In the genomic region with DNA sequence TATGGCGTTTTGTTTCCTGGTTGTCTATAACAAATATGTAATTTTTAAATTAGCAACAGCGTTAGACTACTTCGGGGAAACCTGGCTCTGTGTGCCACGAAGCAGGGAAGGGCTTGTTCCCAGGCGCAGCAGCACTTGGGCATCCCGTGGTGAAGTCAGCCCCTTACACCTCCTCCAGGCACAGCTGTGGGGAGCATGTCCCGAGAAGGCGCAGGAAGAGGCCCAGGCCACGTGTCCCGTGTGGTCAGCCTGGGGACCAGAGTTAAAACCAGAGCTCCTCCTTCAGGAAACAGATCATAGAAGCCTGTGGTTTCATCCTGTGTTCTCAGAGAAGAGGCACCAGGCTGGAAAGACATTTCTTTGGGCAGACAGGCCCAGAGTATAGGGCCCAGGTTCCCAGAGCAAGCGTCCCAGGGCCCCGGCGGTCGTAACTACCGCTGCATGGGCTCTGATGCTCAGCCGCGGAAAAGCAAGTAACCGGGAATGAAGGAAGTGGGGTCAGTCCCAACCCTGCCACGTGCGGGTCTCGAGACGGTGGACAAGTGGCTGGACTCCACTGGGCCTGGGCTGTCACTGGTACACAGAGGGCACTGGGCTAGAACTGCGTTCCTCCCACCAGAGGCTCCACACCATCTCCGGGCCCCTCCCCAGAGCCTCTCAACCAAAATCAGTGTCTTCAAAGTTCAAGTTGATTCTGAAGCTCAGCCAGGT, we compare ENCODE assay signal across 8 cellular contexts. TPM values are rescaled to one million over a fixed set of nuclear protein-coding genes. Genes with fewer than 3 reads are reported as not detected.
DNase-seq lines count a peak whose midpoint lies in the region; ATAC-seq and TF ChIP-seq lines count a peak whose summit lies in the region.

No MANE protein-coding gene starts in this region.

- H3K36me3 Mint-ChIP-seq in MCF 10A (ENCODE audit: insufficient read depth, unreplicated experiment): peaks cover 7% of the 10 kb centered on the region

- no peaks in the 10 kb centered on the region for H3K4me1 ChIP-seq in uterus

- intact Hi-C loops in MCF 10A (cut with micrococcal nuclease): no loop called here
- intact Hi-C loops in uterus (cut with DNase I; ENCODE audit: low total_unique reads): loop anchor here (10.0 kb wide), 1 partner anchor 106 kb away; a partner anchor contains a TSS

- H3K9me3 ChIP-seq in uterus: no peaks in the 10 kb centered on the region

- peaks cover 7% of the 10 kb centered on the region for H3K4me1 Mint-ChIP-seq in MCF 10A (ENCODE audit: insufficient read depth, unreplicated experiment)

- no peaks in the 10 kb centered on the region for H3K27me3 Mint-ChIP-seq in MCF 10A (ENCODE audit: insufficient read depth, unreplicated experiment)

- no TSS peak for BruUV-seq in MCF 10A (replicated peaks; lab: Mats Ljungman, UMichigan)

- H3K4me3 Mint-ChIP-seq in MCF 10A (ENCODE audit: unreplicated experiment): no peak overlapping the region

- no peak overlapping the region for H3K4me3 ChIP-seq in uterus

- peak; percentile 98 for DNase-seq in AG08395 (ENCODE audit: low spot score)
- peak; percentile 83 for DNase-seq in NOMO-1 treated with DMSO at 0.1 percent for 48 hours (lab: John Stamatoyannopoulos, UW; ENCODE audit: unreplicated experiment)
- DNase-seq in MCF 10A (ENCODE audit: unreplicated experiment): peak; percentile 76
- peak; percentile 58 to 93 for DNase-seq in lung microvascular endothelial cell (ENCODE audit: low read depth in 2 of 2)
- DNase-seq in uterus: peak; percentile 33 to 66
- DNase-seq in DMS53 (lab: John Stamatoyannopoulos, UW): no peak
- no peak for DNase-seq in NCI-H524 (lab: John Stamatoyannopoulos, UW)

- H3K27ac ChIP-seq in uterus: peak overlapping the region; percentile 11 to 59

- POLR2A ChIA-PET in MCF 10A (lab: Yijun Ruan, JAX): no interaction called here

- CTCF ChIA-PET in MCF 10A (lab: Yijun Ruan, JAX): interaction anchor here (0.5 to 1.7 kb wide), 4 partner anchors 16 to 604 kb away, joined by 3 to 6 read pairs (median 3); no protein-coding TSS in a partner anchor

- no peak for TF ChIP-seq POLR2A in uterus (IDR thresholded peaks at IDR 0.05)

- H3K27me3 ChIP-seq in uterus: no peaks in the 10 kb centered on the region

- H3K27ac Mint-ChIP-seq in MCF 10A (ENCODE audit: low read depth, unreplicated experiment): peak overlapping the region; percentile 59

- TF ChIP-seq CTCF in MCF 10A (IDR thresholded peaks at IDR 0.05; ENCODE audit: unreplicated experiment): no peak
- peak in 2 of 4 experiments; percentile 7 to 12 for TF ChIP-seq CTCF in uterus (IDR thresholded peaks at IDR 0.05)

- H3K9me3 Mint-ChIP-seq in MCF 10A (ENCODE audit: unreplicated experiment): no peaks in the 10 kb centered on the region

- ATAC-seq in GM19351 (IDR thresholded peaks at IDR 0.05; ENCODE audit: unreplicated experiment): peak; percentile 51

- no peaks in the 10 kb centered on the region for H3K36me3 ChIP-seq in uterus

RNA-seq across cellular contexts. Expression of a gene that starts 7.1 kb away (rescaled TPM):
- total RNA-seq in MCF 10A (2022) (20.3 and 27.2 TPM in 2 replicates), lung microvascular endothelial cell (4.8 and 10.5 TPM in 2 replicates), uterus (10 to 100 TPM in 1 of 4 donors, 1 to 10 TPM in 2, not detected in 1; 2.4 to 13.1 (median 7.6) TPM)

RNA-seq across cellular contexts. Expression of a gene that starts 7.1 kb away (rescaled TPM):
- total RNA-seq in MCF 10A (2022): 26.9 and 32.1 TPM in 2 replicates
- 10.7 and 13.7 TPM in 2 replicates for total RNA-seq in lung microvascular endothelial cell
- total RNA-seq in uterus: 10 to 100 TPM in 2 of 4 donors, 1 to 10 TPM in 2; 2.1 to 29.4 (median 12.8) TPM

RNA-seq across cellular contexts. Expression of a gene that starts 16.4 kb away (rescaled TPM):
- 25.2 and 32.0 TPM in 2 replicates for total RNA-seq in MCF 10A (2022)
- 35.3 and 46.0 TPM in 2 replicates for total RNA-seq in lung microvascular endothelial cell
- 10 to 100 TPM; 13.3 to 37.4 (median 33.1) TPM for total RNA-seq in uterus

Comparison
In these comparisons a context has a peak if more than half of its experiments do, and no peak if none do; other contexts are left out.
1. DNase-seq: peak in AG08395 (single experiment), NOMO-1 treated with DMSO at 0.1 percent for 48 hours (single experiment), MCF 10A (single experiment), lung microvascular endothelial cell (2 of 2) and uterus (2 of 2); none in DMS53 (single experiment) and NCI-H524 (0 of 2).